ENCODE assay signal across 28 cellular contexts in the genomic region with DNA sequence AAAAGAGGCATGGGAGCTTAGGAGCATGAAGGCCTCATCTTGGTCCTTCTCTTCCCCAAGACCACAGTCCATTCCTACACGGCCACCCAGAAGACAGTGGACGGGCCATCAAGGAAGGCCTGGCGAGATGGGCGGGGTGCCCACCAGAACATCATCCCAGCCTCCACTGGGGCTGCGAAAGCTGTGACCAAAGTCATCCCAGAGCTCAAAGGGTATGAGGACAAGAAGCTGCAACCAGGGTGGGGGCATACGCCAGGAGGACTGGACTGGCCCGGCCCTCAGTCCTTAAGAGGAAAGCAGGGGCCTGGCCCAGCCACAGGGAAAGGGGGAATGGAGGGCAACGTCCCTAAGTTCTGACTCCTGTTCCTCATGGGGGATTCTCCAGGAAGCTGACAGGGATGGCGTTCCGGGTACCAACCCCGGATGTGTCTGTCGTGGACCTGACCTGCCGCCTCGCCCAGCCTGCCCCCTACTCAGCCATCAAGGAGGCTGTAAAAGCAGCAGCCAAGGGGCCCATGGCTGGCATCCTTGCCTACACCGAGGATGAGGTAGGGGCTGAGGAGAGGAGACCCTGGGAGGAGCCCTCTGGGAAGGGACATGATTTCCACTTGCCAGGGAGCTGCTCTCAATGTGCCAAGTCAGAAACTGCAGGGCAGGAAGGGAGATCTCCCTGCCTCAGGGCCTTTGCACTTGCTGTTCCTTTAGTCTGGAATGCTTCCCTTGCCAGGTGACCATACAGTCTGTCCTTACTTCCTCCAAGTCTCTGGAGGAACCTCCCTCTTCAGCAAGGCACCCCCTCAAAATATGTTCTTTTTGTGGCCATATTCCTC. TPM values are rescaled to one million over a fixed set of nuclear protein-coding genes. Genes with fewer than 3 reads are reported as not detected.
DNase-seq lines count a peak whose midpoint lies in the region; ATAC-seq, FAIRE-seq and TF ChIP-seq lines count a peak whose summit lies in the region.
"Had no signal": no experiment of that assay in that cellular context is flagged by ENCODE, and none has a peak within 500 bp of the region (broad histone marks: within the 10 kb centered on the region; RNA-seq: fewer than 3 reads in every experiment).

No MANE protein-coding gene starts in this region.

- H4K20me1 ChIP-seq in K562 (replicated peaks; ENCODE audit: control insufficient read depth, insufficient read depth, low read length), result no peaks in the 10 kb centered on the region

- no peaks in the 10 kb centered on the region for H3K27me3 Mint-ChIP-seq in activated CD8-positive, alpha-beta T cell treated with anti-CD3 and anti-CD28 coated beads for 36 hours
- no peaks in the 10 kb centered on the region for H3K27me3 Mint-ChIP-seq in activated CD8-positive, alpha-beta T cell treated with anti-CD3 and anti-CD28 coated beads, Interleukin-2, amount 10 ng/mL, durations not matched to agents 7 days and 5 days (ENCODE audit: low read depth)
- H3K27me3 Mint-ChIP-seq in osteocyte (ENCODE audit: unreplicated experiment), result no peaks in the 10 kb centered on the region
- H3K27me3 Mint-ChIP-seq: dendritic cell treated with granulocyte-macrophage colony-stimulating factor and Interleukin-4, amounts not matched to agents 40 ng/mL and 50 ng/mL, for 4 days; natural killer cell treated with Interleukin-12 subunit alpha and Interleukin-12 subunit beta and Interleukin-15 and Interleukin-18, amount 100 ng/mL, for 72 hours had no signal

- peak overlapping the region; percentile 91 for H3K4me3 Mint-ChIP-seq in activated CD8-positive, alpha-beta T cell treated with anti-CD3 and anti-CD28 coated beads for 36 hours
- no peak overlapping the region for H3K4me3 Mint-ChIP-seq in activated CD8-positive, alpha-beta T cell treated with anti-CD3 and anti-CD28 coated beads, Interleukin-2, amount 10 ng/mL, durations not matched to agents 7 days and 5 days
- peak overlapping the region; percentile 4 for H3K4me3 Mint-ChIP-seq in osteocyte (ENCODE audit: unreplicated experiment)

- intact Hi-C loops in activated CD8-positive, alpha-beta T cell treated with anti-CD3 and anti-CD28 coated beads for 36 hours (cut with micrococcal nuclease), result no loop called here
- intact Hi-C loops in K562 (cut with micrococcal nuclease) (no loop called here), Right ventricle myocardium inferior (cut with DNase I) (no loop called here)

- H3K27ac Mint-ChIP-seq in activated CD8-positive, alpha-beta T cell treated with anti-CD3 and anti-CD28 coated beads for 36 hours, result no peak overlapping the region
- H3K27ac Mint-ChIP-seq in activated CD8-positive, alpha-beta T cell treated with anti-CD3 and anti-CD28 coated beads, Interleukin-2, amount 10 ng/mL, durations not matched to agents 7 days and 5 days, result no peak overlapping the region
- H3K27ac Mint-ChIP-seq in osteocyte (ENCODE audit: unreplicated experiment), result no peak overlapping the region
- H3K27ac Mint-ChIP-seq: activated naive CD4-positive, alpha-beta T cell treated with anti-CD3 and anti-CD28 coated beads for 36 hours had no signal

- peaks cover 36% of the 10 kb centered on the region for H3K36me3 Mint-ChIP-seq in activated CD8-positive, alpha-beta T cell treated with anti-CD3 and anti-CD28 coated beads for 36 hours (ENCODE audit: low read depth)
- H3K36me3 Mint-ChIP-seq in activated CD8-positive, alpha-beta T cell treated with anti-CD3 and anti-CD28 coated beads, Interleukin-2, amount 10 ng/mL, durations not matched to agents 7 days and 5 days (ENCODE audit: low read depth), result peaks cover 12% of the 10 kb centered on the region
- H3K36me3 Mint-ChIP-seq in osteocyte (ENCODE audit: unreplicated experiment), result no peaks in the 10 kb centered on the region
- H3K36me3 Mint-ChIP-seq: natural killer cell treated with Interleukin-12 subunit alpha and Interleukin-12 subunit beta and Interleukin-15 and Interleukin-18, amount 100 ng/mL, for 72 hours had no signal

- H3K9me3 ChIP-seq in MG63 (no peaks in the 10 kb centered on the region), K562 (replicated peaks; ENCODE audit: control insufficient read depth, insufficient read depth, low read depth, low read length) (no peaks in the 10 kb centered on the region)
- H3K9me3 ChIP-seq: lower lobe of right lung, vagina had no signal

- in situ Hi-C loops in K562 (cut with MboI), result no loop called here

- peaks cover 7% of the 10 kb centered on the region for H3K9me1 ChIP-seq in K562 (ENCODE audit: control insufficient read depth, insufficient read depth, low read length)

- CTCF ChIA-PET in activated CD8-positive, alpha-beta T cell treated with anti-CD3 and anti-CD28 coated beads for 36 hours (lab: Charles Lee), result interaction anchor here (0.7 to 1.2 kb wide), 2 partner anchors 34 to 48 kb away, joined by 3 read pairs; no protein-coding TSS in a partner anchor
- CTCF ChIA-PET in activated CD8-positive, alpha-beta T cell treated with anti-CD3 and anti-CD28 coated beads, Interleukin-2, amount 10 ng/mL, durations not matched to agents 7 days and 5 days (lab: Charles Lee), result interaction anchor here (0.6 to 2.1 kb wide), 3 partner anchors 28 to 48 kb away, joined by 3 to 7 read pairs (median 3); no protein-coding TSS in a partner anchor
- CTCF ChIA-PET in K562 (lab: Yijun Ruan, JAX; ENCODE audit: low intra/inter-chr PET ratio), result no interaction called here

- no peak for TF ChIP-seq CTCF in activated CD8-positive, alpha-beta T cell treated with anti-CD3 and anti-CD28 coated beads for 36 hours (IDR thresholded peaks at IDR 0.05)
- TF ChIP-seq CTCF in K562 (IDR thresholded peaks at IDR 0.05 in 2 of 3, conservative IDR thresholded peaks at IDR 0.05 in 1 of 3; ENCODE audit: insufficient read depth in 2 of 3, low read depth in 1 of 3, low read length in 3 of 3), result no peak
- no peak for TF ChIP-seq CTCF in osteocyte (IDR thresholded peaks at IDR 0.05)

- no peak for TF ChIP-seq RAD21 in K562 (CRISPR knock-in tag; conservative IDR thresholded peaks at IDR 0.05 in 1 of 2, IDR thresholded peaks at IDR 0.05 in 1 of 2)

- H3K36me3 ChIP-seq in MG63 (peaks cover 42% of the 10 kb centered on the region), K562 (ENCODE audit: control insufficient read depth, insufficient read depth, low read length) (peaks cover 48% of the 10 kb centered on the region; the same call in 2 of the 3 replicates)
- H3K36me3 ChIP-seq: vagina had no signal

- H3K4me2 ChIP-seq in K562 (ENCODE audit: insufficient read depth, low read length), result peak overlapping the region; percentile 100

- H3K4me1 Mint-ChIP-seq in activated CD8-positive, alpha-beta T cell treated with anti-CD3 and anti-CD28 coated beads for 36 hours (ENCODE audit: low read depth), result peaks cover 35% of the 10 kb centered on the region
- H3K4me1 Mint-ChIP-seq in activated CD8-positive, alpha-beta T cell treated with anti-CD3 and anti-CD28 coated beads, Interleukin-2, amount 10 ng/mL, durations not matched to agents 7 days and 5 days (ENCODE audit: low read depth), result peaks cover 43% of the 10 kb centered on the region
- peaks cover 20% of the 10 kb centered on the region for H3K4me1 Mint-ChIP-seq in osteocyte (ENCODE audit: unreplicated experiment)

- no peaks in the 10 kb centered on the region for H3K9me3 Mint-ChIP-seq in activated CD8-positive, alpha-beta T cell treated with anti-CD3 and anti-CD28 coated beads for 36 hours
- H3K9me3 Mint-ChIP-seq in activated CD8-positive, alpha-beta T cell treated with anti-CD3 and anti-CD28 coated beads, Interleukin-2, amount 10 ng/mL, durations not matched to agents 7 days and 5 days (ENCODE audit: insufficient read depth), result no peaks in the 10 kb centered on the region
- H3K9me3 Mint-ChIP-seq in osteocyte (ENCODE audit: unreplicated experiment), result no peaks in the 10 kb centered on the region
- H3K9me3 Mint-ChIP-seq: activated naive CD4-positive, alpha-beta T cell treated with anti-CD3 and anti-CD28 coated beads for 36 hours; dendritic cell treated with granulocyte-macrophage colony-stimulating factor and Interleukin-4, amounts not matched to agents 40 ng/mL and 50 ng/mL, for 4 days; immature natural killer cell; natural killer cell treated with Interleukin-12 subunit alpha and Interleukin-12 subunit beta and Interleukin-15 and Interleukin-18, amount 100 ng/mL, for 72 hours; T-helper 2 cell treated with Interferon-gamma antibody and Interleukin-4, amounts not matched to agents 5 μg/mL and 100 μg/mL, for 36 hours had no signal

- H3K4me1 ChIP-seq in K562 (replicated peaks in 1 of 2; ENCODE audit: control insufficient read depth in 2 of 2, insufficient read depth in 2 of 2, low read length in 2 of 2), result peaks cover 16 to 33% of the 10 kb centered on the region in 2 experiments; a peak in 4 of 5 replicates

- peak overlapping the region; percentile 74 for H3K4me3 ChIP-seq in MG63
- H3K4me3 ChIP-seq in K562, result peak overlapping the region; percentile 96

- no TSS peak for BruUV-seq in K562 (replicated peaks; lab: Mats Ljungman, UMichigan)

- TF ChIP-seq POLR2A in K562 (conservative IDR thresholded peaks at IDR 0.05), result no peak

- peaks cover 36% of the 10 kb centered on the region for H3K79me2 ChIP-seq in K562 (ENCODE audit: control insufficient read depth, insufficient read depth, low read length)

- POLR2A ChIA-PET in activated CD8-positive, alpha-beta T cell treated with anti-CD3 and anti-CD28 coated beads for 36 hours (lab: Charles Lee), result interaction anchor here (2.1 kb wide), 1 partner anchor 9 kb away, joined by 7 read pairs; no protein-coding TSS in a partner anchor
- POLR2A ChIA-PET in activated CD8-positive, alpha-beta T cell treated with anti-CD3 and anti-CD28 coated beads, Interleukin-2, amount 10 ng/mL, durations not matched to agents 7 days and 5 days (lab: Charles Lee), result no interaction called here
- POLR2A ChIA-PET in K562 (lab: Yijun Ruan, JAX), result interaction anchor here (0.6 to 0.7 kb wide), 2 partner anchors 95 to 378 kb away, joined by 3 read pairs; no protein-coding TSS in a partner anchor

- peak overlapping the region in 1 of 2 experiments; percentile 78; a peak in 2 of 4 replicates for H3K9ac ChIP-seq in K562 (ENCODE audit: insufficient read depth in 1 of 2, low read depth in 2 of 2, low read length in 2 of 2)

- 93% methylated on average over 7 of the region's 15 CpGs for WGBS in K562 (ENCODE audit: insufficient coverage, low coverage, missing lambda C conversion rate)

- H2AFZ ChIP-seq in K562 (ENCODE audit: low read depth, low read length), result no peak overlapping the region
- H2AFZ ChIP-seq: GM23248 had no signal

- no peak overlapping the region for H3K27ac ChIP-seq in K562 (ENCODE audit: extremely low read depth, low read depth, low read length)
- H3K27ac ChIP-seq: GM23248, lower lobe of right lung had no signal

- TF ChIP-seq EP300 in K562 (IDR thresholded peaks at IDR 0.05; ENCODE audit: low read length), result no peak

- no peak for DNase-seq in activated CD8-positive, alpha-beta T cell treated with anti-CD3 and anti-CD28 coated beads for 36 hours
- no peak for DNase-seq in activated CD8-positive, alpha-beta T cell treated with anti-CD3 and anti-CD28 coated beads, Interleukin-2, amount 10 ng/mL, durations not matched to agents 7 days and 5 days
- DNase-seq in MG63 (no peak), K562 (ENCODE audit: extremely low read depth in 1 of 4, low spot score in 3 of 4) (no peak), osteocyte (ENCODE audit: extremely low spot score, unreplicated experiment) (no peak), Right ventricle myocardium inferior (ENCODE audit: missing footprints) (no peak), NCI-H510A (lab: John Stamatoyannopoulos, UW) (no peak)
- DNase-seq: activated CD4-positive, CD25-positive, alpha-beta regulatory T cell treated with anti-CD3 and anti-CD28 coated beads, Interleukin-2, amount 50 U/mL, for 72 hours; activated naive CD4-positive, alpha-beta T cell treated with anti-CD3 and anti-CD28 coated beads for 36 hours; COR-L47; immature natural killer cell; lower lobe of right lung; MV-4-11; NCI-H2171 treated with DMSO at 0.1 percent for 48 hours; right cardiac atrium; SIG-M5; substantia nigra had no signal

- ATAC-seq in activated CD8-positive, alpha-beta T cell treated with anti-CD3 and anti-CD28 coated beads for 36 hours, result no peak
- ATAC-seq in activated CD8-positive, alpha-beta T cell treated with anti-CD3 and anti-CD28 coated beads, Interleukin-2, amount 10 ng/mL, durations not matched to agents 7 days and 5 days, result no peak
- ATAC-seq in K562, result no peak
- no peak for ATAC-seq in GM19351 (IDR thresholded peaks at IDR 0.05; ENCODE audit: unreplicated experiment)
- ATAC-seq in Right ventricle myocardium inferior, result no peak
- ATAC-seq: GM12878; lower lobe of right lung; natural killer cell treated with Interleukin-12 subunit alpha and Interleukin-12 subunit beta and Interleukin-15 and Interleukin-18, amount 100 ng/mL, for 72 hours; right cardiac atrium had no signal

- no peaks in the 10 kb centered on the region for H3K27me3 ChIP-seq in MG63
- no peaks in the 10 kb centered on the region for H3K27me3 ChIP-seq in K562 (ENCODE audit: control insufficient read depth in 2 of 2, insufficient read depth in 2 of 2, low read length in 2 of 2)
- H3K27me3 ChIP-seq: vagina had no signal

- no peak for FAIRE-seq in K562 (lab: Jason Lieb, UNC)
- FAIRE-seq: G401.6, GM12878 had no signal

RNA-seq across cellular contexts. Expression of gene TMEM147, which starts 1.9 kb away (rescaled TPM):
- total RNA-seq in activated CD8-positive, alpha-beta T cell treated with anti-CD3 and anti-CD28 coated beads for 36 hours, result 10 to 100 TPM; 81.7 to 86.6 TPM
- 10 to 100 TPM; 53.3 to 54.1 TPM for total RNA-seq in activated CD8-positive, alpha-beta T cell treated with anti-CD3 and anti-CD28 coated beads, Interleukin-2, amount 10 ng/mL, durations not matched to agents 7 days and 5 days
- 180 and 203 TPM in 2 replicates for total RNA-seq in MG63 (2014; rRNA removed; shearing (Covaris generic); ENCODE audit: low replicate concordance)
- total RNA-seq in K562 (2011; cell fraction: chromatin; rRNA removed; ENCODE audit: low replicate concordance), result 68.3 and 181 TPM in 2 replicates
- total RNA-seq in K562 (2011; cell fraction: nucleolus; rRNA removed), result 322 and 336 TPM in 2 replicates
- 256 and 280 TPM in 2 replicates for total RNA-seq in K562 (2011; cell fraction: nucleoplasm; rRNA removed)
- total RNA-seq in K562 (2014; rRNA removed) (161 and 202 TPM in 2 replicates), K562 (2014; rRNA removed; fragmentation: Illumina TruSeq; extraction: Trizol) (101 and 120 TPM in 2 replicates), K562 (2015; rRNA removed; fragmentation: Illumina TruSeq; extraction: Trizol) (124 and 134 TPM in 2 replicates), K562 (2021) (142 and 162 TPM in 2 replicates), osteocyte (110 and 111 TPM in 2 replicates), Right ventricle myocardium inferior (84.6 TPM)
- polyA plus RNA-seq in K562 (2011; rRNA removed) (189 and 205 TPM in 2 replicates), K562 (2014; fragmentation: Illumina TruSeq; extraction: Trizol) (156 and 158 TPM in 2 replicates), K562 (2014; fragmentation: Nextera tagmentation; extraction: Ambion mirVana) (10 to 100 TPM; 73.8 to 78.2 TPM), K562 (2014; rRNA removed) (194 and 231 TPM in 2 replicates)
- polyA plus RNA-seq in K562 (2011; cell fraction: cytosol; rRNA removed), result 306 and 458 TPM in 2 replicates
- polyA plus RNA-seq in K562 (2011; cell fraction: nucleus; rRNA removed), result 165 and 200 TPM in 2 replicates
- polyA plus RNA-seq in K562 (2012), result 129 and 174 TPM in 2 replicates
- polyA minus RNA-seq in K562 (2011; rRNA and poly(A)+ RNA removed), result 135 and 206 TPM in 2 replicates
- polyA minus RNA-seq in K562 (2011; cell fraction: cytosol; rRNA and poly(A)+ RNA removed), result 70.2 and 86.0 TPM in 2 replicates
- polyA minus RNA-seq in K562 (2011; cell fraction: nucleus; rRNA and poly(A)+ RNA removed), result 29.9 and 42.4 TPM in 2 replicates

RNA-seq across cellular contexts. Expression of gene GAPDHS, which starts 10.2 kb away (rescaled TPM):
- not detected for total RNA-seq in activated CD8-positive, alpha-beta T cell treated with anti-CD3 and anti-CD28 coated beads for 36 hours
- not detected for total RNA-seq in activated CD8-positive, alpha-beta T cell treated with anti-CD3 and anti-CD28 coated beads, Interleukin-2, amount 10 ng/mL, durations not matched to agents 7 days and 5 days
- not detected in 2 replicates for total RNA-seq in MG63 (2014; rRNA removed; shearing (Covaris generic); ENCODE audit: low replicate concordance)
- not detected in 2 replicates for total RNA-seq in K562 (2011; cell fraction: chromatin; rRNA removed; ENCODE audit: low replicate concordance)
- not detected in 2 replicates for total RNA-seq in K562 (2011; cell fraction: nucleolus; rRNA removed)
- not detected in 2 replicates for total RNA-seq in K562 (2011; cell fraction: nucleoplasm; rRNA removed)
- total RNA-seq in K562 (2014; rRNA removed) (not detected in 2 replicates), K562 (2014; rRNA removed; fragmentation: Illumina TruSeq; extraction: Trizol) (not detected in 2 replicates), K562 (2015; rRNA removed; fragmentation: Illumina TruSeq; extraction: Trizol) (not detected in 2 replicates), K562 (2021) (not detected in 2 replicates), osteocyte (not detected in 2 replicates), Right ventricle myocardium inferior (not detected)
- polyA plus RNA-seq in K562 (2011; rRNA removed) (0.08 TPM in 1 of 2 replicates, not detected in the other), K562 (2014; fragmentation: Illumina TruSeq; extraction: Trizol) (not detected in 2 replicates), K562 (2014; fragmentation: Nextera tagmentation; extraction: Ambion mirVana) (not detected), K562 (2014; rRNA removed) (0.12 TPM in 1 of 2 replicates, not detected in the other)
- not detected in 2 replicates for polyA plus RNA-seq in K562 (2011; cell fraction: cytosol; rRNA removed)
- not detected in 2 replicates for polyA plus RNA-seq in K562 (2011; cell fraction: nucleus; rRNA removed)
- not detected in 2 replicates for polyA plus RNA-seq in K562 (2012)
- not detected in 2 replicates for polyA minus RNA-seq in K562 (2011; rRNA and poly(A)+ RNA removed)
- not detected in 2 replicates for polyA minus RNA-seq in K562 (2011; cell fraction: cytosol; rRNA and poly(A)+ RNA removed)
- not detected in 2 replicates for polyA minus RNA-seq in K562 (2011; cell fraction: nucleus; rRNA and poly(A)+ RNA removed)
- total RNA-seq: A673; activated naive CD4-positive, alpha-beta T cell treated with anti-CD3 and anti-CD28 coated beads for 36 hours; glomerular endothelial cell; GM12878; GM23248; lower lobe of right lung; natural killer cell treated with Interleukin-12 subunit alpha and Interleukin-12 subunit beta and Interleukin-15 and Interleukin-18, amount 100 ng/mL, for 72 hours; right cardiac atrium; vagina had no signal
- polyA plus RNA-seq: esophagus, GM23248, immature natural killer cell, right cardiac atrium had no signal

RNA-seq across cellular contexts. Expression of gene SBSN, which starts 15.4 kb away (rescaled TPM):
- not detected for total RNA-seq in activated CD8-positive, alpha-beta T cell treated with anti-CD3 and anti-CD28 coated beads for 36 hours
- total RNA-seq in activated CD8-positive, alpha-beta T cell treated with anti-CD3 and anti-CD28 coated beads, Interleukin-2, amount 10 ng/mL, durations not matched to agents 7 days and 5 days, result not detected
- total RNA-seq in MG63 (2014; rRNA removed; shearing (Covaris generic); ENCODE audit: low replicate concordance), result 0.30 TPM in 1 of 2 replicates, not detected in the other
- total RNA-seq in K562 (2011; cell fraction: chromatin; rRNA removed; ENCODE audit: low replicate concordance), result not detected in 2 replicates
- not detected in 2 replicates for total RNA-seq in K562 (2011; cell fraction: nucleolus; rRNA removed)
- not detected in 2 replicates for total RNA-seq in K562 (2011; cell fraction: nucleoplasm; rRNA removed)
- total RNA-seq in K562 (2014; rRNA removed) (0.05 TPM in 1 of 2 replicates, not detected in the other), K562 (2014; rRNA removed; fragmentation: Illumina TruSeq; extraction: Trizol) (not detected in 2 replicates), K562 (2015; rRNA removed; fragmentation: Illumina TruSeq; extraction: Trizol) (not detected in 2 replicates), K562 (2021) (not detected in 2 replicates), osteocyte (not detected in 2 replicates), Right ventricle myocardium inferior (not detected)
- polyA plus RNA-seq in K562 (2011; rRNA removed) (not detected in 2 replicates), K562 (2014; fragmentation: Illumina TruSeq; extraction: Trizol) (not detected in 2 replicates), K562 (2014; fragmentation: Nextera tagmentation; extraction: Ambion mirVana) (not detected), K562 (2014; rRNA removed) (not detected in 2 replicates)
- polyA plus RNA-seq in K562 (2011; cell fraction: cytosol; rRNA removed), result not detected in 2 replicates
- polyA plus RNA-seq in K562 (2011; cell fraction: nucleus; rRNA removed), result not detected in 2 replicates
- not detected in 2 replicates for polyA plus RNA-seq in K562 (2012)
- not detected in 2 replicates for polyA minus RNA-seq in K562 (2011; rRNA and poly(A)+ RNA removed)
- polyA minus RNA-seq in K562 (2011; cell fraction: cytosol; rRNA and poly(A)+ RNA removed), result not detected in 2 replicates
- polyA minus RNA-seq in K562 (2011; cell fraction: nucleus; rRNA and poly(A)+ RNA removed), result not detected in 2 replicates
- total RNA-seq: A673; activated naive CD4-positive, alpha-beta T cell treated with anti-CD3 and anti-CD28 coated beads for 36 hours; glomerular endothelial cell; GM12878; lower lobe of right lung; natural killer cell treated with Interleukin-12 subunit alpha and Interleukin-12 subunit beta and Interleukin-15 and Interleukin-18, amount 100 ng/mL, for 72 hours; right cardiac atrium had no signal
- polyA plus RNA-seq: immature natural killer cell, right cardiac atrium had no signal

RNA-seq across cellular contexts. Expression of gene ATP4A, which starts 20.0 kb away (rescaled TPM):
- total RNA-seq in activated CD8-positive, alpha-beta T cell treated with anti-CD3 and anti-CD28 coated beads for 36 hours, result not detected
- not detected for total RNA-seq in activated CD8-positive, alpha-beta T cell treated with anti-CD3 and anti-CD28 coated beads, Interleukin-2, amount 10 ng/mL, durations not matched to agents 7 days and 5 days
- not detected in 2 replicates for total RNA-seq in MG63 (2014; rRNA removed; shearing (Covaris generic); ENCODE audit: low replicate concordance)
- total RNA-seq in K562 (2011; cell fraction: chromatin; rRNA removed; ENCODE audit: low replicate concordance), result 0.30 TPM in 1 of 2 replicates, not detected in the other
- total RNA-seq in K562 (2011; cell fraction: nucleolus; rRNA removed), result 0.39 and 0.50 TPM in 2 replicates
- 0.22 TPM in 1 of 2 replicates, not detected in the other for total RNA-seq in K562 (2011; cell fraction: nucleoplasm; rRNA removed)
- total RNA-seq in K562 (2014; rRNA removed) (not detected in 2 replicates), K562 (2014; rRNA removed; fragmentation: Illumina TruSeq; extraction: Trizol) (not detected in 2 replicates), K562 (2015; rRNA removed; fragmentation: Illumina TruSeq; extraction: Trizol) (not detected in 2 replicates), K562 (2021) (not detected in 2 replicates), osteocyte (not detected in 2 replicates), Right ventricle myocardium inferior (not detected)
- polyA plus RNA-seq in K562 (2011; rRNA removed) (0.12 and 0.15 TPM in 2 replicates), K562 (2014; fragmentation: Illumina TruSeq; extraction: Trizol) (not detected in 2 replicates), K562 (2014; fragmentation: Nextera tagmentation; extraction: Ambion mirVana) (not detected), K562 (2014; rRNA removed) (not detected in 2 replicates)
- 0.12 and 0.16 TPM in 2 replicates for polyA plus RNA-seq in K562 (2011; cell fraction: cytosol; rRNA removed)
- polyA plus RNA-seq in K562 (2011; cell fraction: nucleus; rRNA removed), result 0.38 and 0.51 TPM in 2 replicates
- polyA plus RNA-seq in K562 (2012), result 0.08 and 0.19 TPM in 2 replicates
- polyA minus RNA-seq in K562 (2011; rRNA and poly(A)+ RNA removed), result not detected in 2 replicates
- polyA minus RNA-seq in K562 (2011; cell fraction: cytosol; rRNA and poly(A)+ RNA removed), result not detected in 2 replicates
- polyA minus RNA-seq in K562 (2011; cell fraction: nucleus; rRNA and poly(A)+ RNA removed), result not detected in 2 replicates
- total RNA-seq: A673; activated naive CD4-positive, alpha-beta T cell treated with anti-CD3 and anti-CD28 coated beads for 36 hours; glomerular endothelial cell; GM23248; lower lobe of right lung; natural killer cell treated with Interleukin-12 subunit alpha and Interleukin-12 subunit beta and Interleukin-15 and Interleukin-18, amount 100 ng/mL, for 72 hours; right cardiac atrium; vagina had no signal
- polyA plus RNA-seq: GM23248, immature natural killer cell, right cardiac atrium had no signal

RNA-seq across cellular contexts. Expression of gene DMKN, which starts 30.0 kb away (rescaled TPM):
- total RNA-seq in activated CD8-positive, alpha-beta T cell treated with anti-CD3 and anti-CD28 coated beads for 36 hours, result 1 to 10 TPM in 1 of 2 experiments, under 1 TPM in 1; 0.68 to 1.1 TPM
- not detected for total RNA-seq in activated CD8-positive, alpha-beta T cell treated with anti-CD3 and anti-CD28 coated beads, Interleukin-2, amount 10 ng/mL, durations not matched to agents 7 days and 5 days
- not detected in 2 replicates for total RNA-seq in MG63 (2014; rRNA removed; shearing (Covaris generic); ENCODE audit: low replicate concordance)
- 0.42 and 1.5 TPM in 2 replicates for total RNA-seq in K562 (2011; cell fraction: chromatin; rRNA removed; ENCODE audit: low replicate concordance)
- 0.67 TPM in 1 of 2 replicates, not detected in the other for total RNA-seq in K562 (2011; cell fraction: nucleolus; rRNA removed)
- 1.5 TPM in 1 of 2 replicates, not detected in the other for total RNA-seq in K562 (2011; cell fraction: nucleoplasm; rRNA removed)
- not detected in 2 replicates for total RNA-seq in K562 (2014; rRNA removed)
- not detected in 2 replicates for total RNA-seq in K562 (2014; rRNA removed; fragmentation: Illumina TruSeq; extraction: Trizol)
- not detected in 2 replicates for total RNA-seq in K562 (2015; rRNA removed; fragmentation: Illumina TruSeq; extraction: Trizol)
- total RNA-seq in K562 (2021), result 0.53 TPM in 1 of 2 replicates, not detected in the other
- 0.36 and 0.65 TPM in 2 replicates for polyA plus RNA-seq in K562 (2011; rRNA removed)
- polyA plus RNA-seq in K562 (2011; cell fraction: cytosol; rRNA removed), result 1.3 and 1.6 TPM in 2 replicates
- 0.91 and 2.1 TPM in 2 replicates for polyA plus RNA-seq in K562 (2011; cell fraction: nucleus; rRNA removed)
- 0.53 and 2.7 TPM in 2 replicates for polyA plus RNA-seq in K562 (2012)
- polyA plus RNA-seq in K562 (2014; fragmentation: Illumina TruSeq; extraction: Trizol), result not detected in 2 replicates
- not detected for polyA plus RNA-seq in K562 (2014; fragmentation: Nextera tagmentation; extraction: Ambion mirVana)
- not detected in 2 replicates for polyA plus RNA-seq in K562 (2014; rRNA removed)
- polyA minus RNA-seq in K562 (2011; rRNA and poly(A)+ RNA removed), result not detected in 2 replicates
- not detected in 2 replicates for polyA minus RNA-seq in K562 (2011; cell fraction: cytosol; rRNA and poly(A)+ RNA removed)
- 0.13 and 0.89 TPM in 2 replicates for polyA minus RNA-seq in K562 (2011; cell fraction: nucleus; rRNA and poly(A)+ RNA removed)
- total RNA-seq in osteocyte, result not detected in 2 replicates
- 3.4 TPM for total RNA-seq in Right ventricle myocardium inferior
- total RNA-seq: A673, glomerular endothelial cell had no signal
